ENCODE assay signal across 8 cellular contexts in the genomic region with DNA sequence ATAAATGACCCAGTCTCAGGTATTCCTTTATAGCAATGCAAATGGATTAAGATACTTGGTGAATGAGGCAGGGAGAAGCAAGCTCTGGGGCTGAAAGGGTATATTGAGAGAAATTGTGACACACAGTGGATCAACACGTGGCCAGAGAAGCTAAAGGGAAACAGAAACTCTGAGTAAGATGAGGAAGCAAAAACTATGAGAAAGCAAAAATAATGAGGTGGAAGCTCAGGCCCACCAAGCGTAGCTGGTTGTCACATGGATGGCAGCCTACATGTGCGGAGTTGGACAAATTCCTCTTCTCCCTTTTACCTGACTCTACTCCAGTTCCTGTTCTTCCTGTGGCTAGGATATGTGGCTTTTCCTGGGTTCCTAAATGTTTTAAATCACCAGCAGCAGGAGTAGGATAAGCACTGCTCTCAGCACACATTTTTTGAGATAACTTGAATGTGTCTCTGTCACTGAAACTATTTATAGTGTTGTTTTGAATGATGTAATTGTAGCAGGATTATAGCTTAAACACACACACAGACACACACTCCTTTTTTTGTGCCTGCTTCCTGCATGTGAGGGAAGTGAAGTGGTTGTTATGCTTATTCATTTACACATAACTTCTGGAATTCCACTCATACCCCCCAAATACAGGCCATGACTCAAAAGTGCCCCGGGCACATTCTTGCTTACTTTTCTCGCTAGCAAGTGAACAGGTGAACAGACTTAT. TPM values are rescaled to one million over a fixed set of nuclear protein-coding genes. Genes with fewer than 3 reads are reported as not detected.
A peak's percentile ranks its signal among the peaks of the same experiment; 100 is the strongest.
DNase-seq lines count a peak whose midpoint lies in the region; ATAC-seq and TF ChIP-seq lines count a peak whose summit lies in the region.

No MANE protein-coding gene starts in this region.

- CTCF ChIA-PET in WTC11 (lab: Charles Lee) = interaction anchor here (0.7 kb wide), 1 partner anchor 29 kb away, joined by 4 read pairs; no protein-coding TSS in a partner anchor

- POLR2A ChIA-PET in WTC11 (lab: Charles Lee) = interaction anchor here (0.7 kb wide), 1 partner anchor 31 kb away, joined by 4 read pairs; no protein-coding TSS in a partner anchor

- no peaks in the 10 kb centered on the region for H3K9me3 Mint-ChIP-seq in WTC11
- H3K9me3 Mint-ChIP-seq in stimulated activated naive CD8-positive, alpha-beta T cell treated with anti-CD3 and anti-CD28 coated beads, Interleukin-15, Interleukin-2, amounts not matched to agents 100 ng/mL and 50 ng/mL, for 24 hours = no peaks in the 10 kb centered on the region

- TF ChIP-seq CTCF in WTC11 (IDR thresholded peaks at IDR 0.05) (no peak), right atrium auricular region (IDR thresholded peaks at IDR 0.05) (no peak)

- H3K27me3 Mint-ChIP-seq in WTC11 (ENCODE audit: low read depth) = no peaks in the 10 kb centered on the region
- H3K27me3 Mint-ChIP-seq in stimulated activated naive CD8-positive, alpha-beta T cell treated with anti-CD3 and anti-CD28 coated beads, Interleukin-15, Interleukin-2, amounts not matched to agents 100 ng/mL and 50 ng/mL, for 24 hours = no peaks in the 10 kb centered on the region

- H3K9me3 ChIP-seq in HUES48 (ENCODE audit: control insufficient read depth, insufficient read depth, low read length) = no peaks in the 10 kb centered on the region
- H3K9me3 ChIP-seq in right atrium auricular region = no peaks in the 10 kb centered on the region

- ATAC-seq in GM18499 (IDR thresholded peaks at IDR 0.05; ENCODE audit: insufficient read depth, unreplicated experiment) = peak; percentile 95
- ATAC-seq in GM21723 (IDR thresholded peaks at IDR 0.05; ENCODE audit: unreplicated experiment) = peak; percentile 97
- ATAC-seq in WTC11 = no peak; the same call in 1 of the 2 replicates

- no peak overlapping the region for H3K4me3 ChIP-seq in HUES48 (ENCODE audit: low read depth, low read length)
- no peak overlapping the region for H3K4me3 ChIP-seq in right atrium auricular region

- H3K27ac ChIP-seq in HUES48 (ENCODE audit: low read depth, low read length) (peak overlapping the region; percentile 72), right atrium auricular region (peak overlapping the region; percentile 59 to 74)

- H3K36me3 Mint-ChIP-seq in WTC11 = no peaks in the 10 kb centered on the region
- H3K36me3 Mint-ChIP-seq in stimulated activated naive CD8-positive, alpha-beta T cell treated with anti-CD3 and anti-CD28 coated beads, Interleukin-15, Interleukin-2, amounts not matched to agents 100 ng/mL and 50 ng/mL, for 24 hours (ENCODE audit: low read depth) = no peaks in the 10 kb centered on the region

- H3K27ac Mint-ChIP-seq in WTC11 = peak overlapping the region; percentile 91
- H3K27ac Mint-ChIP-seq in stimulated activated naive CD8-positive, alpha-beta T cell treated with anti-CD3 and anti-CD28 coated beads, Interleukin-15, Interleukin-2, amounts not matched to agents 100 ng/mL and 50 ng/mL, for 24 hours = peak overlapping the region; percentile 80

- H3K36me3 ChIP-seq in HUES48 (ENCODE audit: control insufficient read depth, insufficient read depth, low read length) (no peaks in the 10 kb centered on the region), right atrium auricular region (no peaks in the 10 kb centered on the region)

- H3K27me3 ChIP-seq in HUES48 (ENCODE audit: control insufficient read depth, insufficient read depth, low read length) (no peaks in the 10 kb centered on the region), right atrium auricular region (no peaks in the 10 kb centered on the region)

- no peak overlapping the region for H3K4me3 Mint-ChIP-seq in WTC11
- no peak overlapping the region for H3K4me3 Mint-ChIP-seq in stimulated activated naive CD8-positive, alpha-beta T cell treated with anti-CD3 and anti-CD28 coated beads, Interleukin-15, Interleukin-2, amounts not matched to agents 100 ng/mL and 50 ng/mL, for 24 hours

- peaks cover 30% of the 10 kb centered on the region for H3K4me1 ChIP-seq in HUES48 (ENCODE audit: control insufficient read depth, insufficient read depth, low read length)
- H3K4me1 ChIP-seq in right atrium auricular region = peaks cover 0 to 33% of the 10 kb centered on the region in 2 donors

- DNase-seq in WTC11 (ENCODE audit: low spot score) (peak; percentile 22), right atrium auricular region (ENCODE audit: low spot score) (no peak)
- no peak for DNase-seq in stimulated activated CD4-positive, alpha-beta T cell treated with anti-CD3 and anti-CD28 coated beads, Interleukin-12 subunit alpha, Interleukin-12 subunit beta, amount 100 ng/mL, for 4 hours
- DNase-seq in stimulated activated CD8-positive, alpha-beta memory T cell treated with anti-CD3 and anti-CD28 coated beads, Interleukin-4, amount 100 ng/mL, for 48 hours = no peak

- H3K4me1 Mint-ChIP-seq in WTC11 = peaks cover 34% of the 10 kb centered on the region
- peaks cover 23% of the 10 kb centered on the region for H3K4me1 Mint-ChIP-seq in stimulated activated naive CD8-positive, alpha-beta T cell treated with anti-CD3 and anti-CD28 coated beads, Interleukin-15, Interleukin-2, amounts not matched to agents 100 ng/mL and 50 ng/mL, for 24 hours (ENCODE audit: low read depth)

- H3K9ac ChIP-seq in HUES48 (ENCODE audit: low read depth, low read length) = peak overlapping the region; percentile 11; the same call in 1 of the 2 replicates

TF ChIP-seq in WTC11, 78 proteins besides CTCF, POLR2A, EP300 and RAD21:
- TF ChIP-seq USF1 (CRISPR knock-in tag; IDR thresholded peaks at IDR 0.05) (peak; percentile 3; the same call in 1 of the 2 replicates), ZNF425 (CRISPR knock-in tag; conservative IDR thresholded peaks at IDR 0.05) (no peak)

RNA-seq across cellular contexts. Expression of gene EPC2, which starts 30.1 kb away (rescaled TPM):
- total RNA-seq in WTC11 (2021) (19.8 to 20.3 TPM (median 19.8 TPM) in 3 replicates), right atrium auricular region (10 to 100 TPM; 17.8 to 18.3 TPM)
